In the genomic region with DNA sequence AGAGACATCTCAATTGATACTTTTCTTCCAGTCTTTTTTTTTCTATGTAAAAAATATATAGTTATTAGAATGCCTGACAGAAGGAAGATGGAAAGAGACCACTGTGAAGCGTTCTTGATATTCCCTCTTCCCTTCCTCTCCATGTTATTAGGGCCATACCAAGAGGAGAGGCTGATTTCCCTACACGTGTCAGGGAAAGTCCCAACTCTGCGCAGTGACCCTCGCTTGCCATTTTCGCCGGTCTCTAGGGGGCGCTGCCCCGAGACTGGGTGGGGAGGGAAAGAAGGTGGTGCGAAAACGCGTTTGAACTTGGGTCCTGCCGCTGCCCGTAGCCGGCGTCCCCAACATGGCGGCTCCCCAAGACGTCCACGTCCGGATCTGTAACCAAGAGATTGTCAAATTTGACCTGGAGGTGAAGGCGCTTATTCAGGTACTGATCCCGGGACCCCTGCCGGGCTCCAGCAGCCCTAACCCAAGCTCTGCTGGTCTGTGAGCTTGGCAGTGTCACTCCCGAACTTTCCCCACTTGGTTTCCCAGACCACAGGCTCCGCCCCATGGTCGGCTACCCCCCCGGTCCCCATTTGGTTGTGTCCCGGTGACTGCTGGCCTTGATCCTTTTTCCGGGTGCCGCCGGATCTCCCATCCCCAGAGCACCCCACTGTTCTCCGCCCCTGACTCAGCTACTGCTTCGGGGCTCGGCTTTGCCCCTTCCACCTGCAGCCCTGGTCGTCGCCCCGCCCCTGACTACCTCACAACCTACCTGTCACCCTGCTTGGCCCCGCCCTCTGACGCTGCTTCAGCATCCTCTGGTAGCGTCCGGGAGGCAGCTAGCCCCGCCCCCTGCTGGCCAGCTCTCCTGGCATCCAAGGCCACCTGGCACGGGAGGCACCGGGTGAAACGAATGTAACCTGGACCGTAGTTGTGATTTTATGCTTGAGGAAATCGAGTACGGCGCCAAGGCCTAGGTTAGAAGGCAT, we compare ENCODE assay signal across 1 cellular context.
TF ChIP-seq lines count a peak whose summit lies in the region.

A gene with protein sequence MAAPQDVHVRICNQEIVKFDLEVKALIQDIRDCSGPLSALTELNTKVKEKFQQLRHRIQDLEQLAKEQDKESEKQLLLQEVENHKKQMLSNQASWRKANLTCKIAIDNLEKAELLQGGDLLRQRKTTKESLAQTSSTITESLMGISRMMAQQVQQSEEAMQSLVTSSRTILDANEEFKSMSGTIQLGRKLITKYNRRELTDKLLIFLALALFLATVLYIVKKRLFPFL (plus strand): TSS at position 332 of the 977 bp plus-strand sequence. CDS start 15 bp downstream, at position 347.

TF ChIP-seq in K562, 482 proteins besides CTCF, POLR2A, EP300 and RAD21 (continued from another document and continues in another):
- TF ChIP-seq, protein P1, sequence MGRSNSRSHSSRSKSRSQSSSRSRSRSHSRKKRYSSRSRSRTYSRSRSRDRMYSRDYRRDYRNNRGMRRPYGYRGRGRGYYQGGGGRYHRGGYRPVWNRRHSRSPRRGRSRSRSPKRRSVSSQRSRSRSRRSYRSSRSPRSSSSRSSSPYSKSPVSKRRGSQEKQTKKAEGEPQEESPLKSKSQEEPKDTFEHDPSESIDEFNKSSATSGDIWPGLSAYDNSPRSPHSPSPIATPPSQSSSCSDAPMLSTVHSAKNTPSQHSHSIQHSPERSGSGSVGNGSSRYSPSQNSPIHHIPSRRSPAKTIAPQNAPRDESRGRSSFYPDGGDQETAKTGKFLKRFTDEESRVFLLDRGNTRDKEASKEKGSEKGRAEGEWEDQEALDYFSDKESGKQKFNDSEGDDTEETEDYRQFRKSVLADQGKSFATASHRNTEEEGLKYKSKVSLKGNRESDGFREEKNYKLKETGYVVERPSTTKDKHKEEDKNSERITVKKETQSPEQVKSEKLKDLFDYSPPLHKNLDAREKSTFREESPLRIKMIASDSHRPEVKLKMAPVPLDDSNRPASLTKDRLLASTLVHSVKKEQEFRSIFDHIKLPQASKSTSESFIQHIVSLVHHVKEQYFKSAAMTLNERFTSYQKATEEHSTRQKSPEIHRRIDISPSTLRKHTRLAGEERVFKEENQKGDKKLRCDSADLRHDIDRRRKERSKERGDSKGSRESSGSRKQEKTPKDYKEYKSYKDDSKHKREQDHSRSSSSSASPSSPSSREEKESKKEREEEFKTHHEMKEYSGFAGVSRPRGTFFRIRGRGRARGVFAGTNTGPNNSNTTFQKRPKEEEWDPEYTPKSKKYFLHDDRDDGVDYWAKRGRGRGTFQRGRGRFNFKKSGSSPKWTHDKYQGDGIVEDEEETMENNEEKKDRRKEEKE (IDR thresholded peaks at IDR 0.05; ENCODE audit: borderline replicate concordance in 1 of 2, control insufficient read depth in 1 of 2, low read depth in 2 of 2, low read length in 1 of 2): no peak
- peak; percentile 92 for TF ChIP-seq HDAC2 (IDR thresholded peaks at IDR 0.05)
- TF ChIP-seq, protein P2, sequence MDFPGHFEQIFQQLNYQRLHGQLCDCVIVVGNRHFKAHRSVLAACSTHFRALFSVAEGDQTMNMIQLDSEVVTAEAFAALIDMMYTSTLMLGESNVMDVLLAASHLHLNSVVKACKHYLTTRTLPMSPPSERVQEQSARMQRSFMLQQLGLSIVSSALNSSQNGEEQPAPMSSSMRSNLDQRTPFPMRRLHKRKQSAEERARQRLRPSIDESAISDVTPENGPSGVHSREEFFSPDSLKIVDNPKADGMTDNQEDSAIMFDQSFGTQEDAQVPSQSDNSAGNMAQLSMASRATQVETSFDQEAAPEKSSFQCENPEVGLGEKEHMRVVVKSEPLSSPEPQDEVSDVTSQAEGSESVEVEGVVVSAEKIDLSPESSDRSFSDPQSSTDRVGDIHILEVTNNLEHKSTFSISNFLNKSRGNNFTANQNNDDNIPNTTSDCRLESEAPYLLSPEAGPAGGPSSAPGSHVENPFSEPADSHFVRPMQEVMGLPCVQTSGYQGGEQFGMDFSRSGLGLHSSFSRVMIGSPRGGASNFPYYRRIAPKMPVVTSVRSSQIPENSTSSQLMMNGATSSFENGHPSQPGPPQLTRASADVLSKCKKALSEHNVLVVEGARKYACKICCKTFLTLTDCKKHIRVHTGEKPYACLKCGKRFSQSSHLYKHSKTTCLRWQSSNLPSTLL (IDR thresholded peaks at IDR 0.05): no peak
- no peak for TF ChIP-seq GTF2F1 (IDR thresholded peaks at IDR 0.05; ENCODE audit: low read depth, low read length)
- TF ChIP-seq GTF2A2 (tag; IDR thresholded peaks at IDR 0.05): no peak
- TF ChIP-seq SMAD2 (IDR thresholded peaks at IDR 0.05; ENCODE audit: low read depth, low read length): no peak
- TF ChIP-seq, protein P3, sequence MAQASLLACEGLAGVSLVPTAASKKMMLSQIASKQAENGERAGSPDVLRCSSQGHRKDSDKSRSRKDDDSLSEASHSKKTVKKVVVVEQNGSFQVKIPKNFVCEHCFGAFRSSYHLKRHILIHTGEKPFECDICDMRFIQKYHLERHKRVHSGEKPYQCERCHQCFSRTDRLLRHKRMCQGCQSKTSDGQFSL (CRISPR knock-in tag; IDR thresholded peaks at IDR 0.05): peak; percentile 92
- TF ChIP-seq, protein P3 (tag; IDR thresholded peaks at IDR 0.05): peak in 1 of 2 experiments; percentile 83; a peak in 1 of 4 replicates
- no peak for TF ChIP-seq ZNF431 (CRISPR knock-in tag; IDR thresholded peaks at IDR 0.05)
- TF ChIP-seq CBX8 (IDR thresholded peaks at IDR 0.05; ENCODE audit: borderline replicate concordance, extremely low read depth, low read depth, low read length, poor library complexity, severe bottlenecking): no peak
- peak; percentile 80 for TF ChIP-seq CXXC5 (CRISPR knock-in tag; IDR thresholded peaks at IDR 0.05)
- TF ChIP-seq, protein P4, sequence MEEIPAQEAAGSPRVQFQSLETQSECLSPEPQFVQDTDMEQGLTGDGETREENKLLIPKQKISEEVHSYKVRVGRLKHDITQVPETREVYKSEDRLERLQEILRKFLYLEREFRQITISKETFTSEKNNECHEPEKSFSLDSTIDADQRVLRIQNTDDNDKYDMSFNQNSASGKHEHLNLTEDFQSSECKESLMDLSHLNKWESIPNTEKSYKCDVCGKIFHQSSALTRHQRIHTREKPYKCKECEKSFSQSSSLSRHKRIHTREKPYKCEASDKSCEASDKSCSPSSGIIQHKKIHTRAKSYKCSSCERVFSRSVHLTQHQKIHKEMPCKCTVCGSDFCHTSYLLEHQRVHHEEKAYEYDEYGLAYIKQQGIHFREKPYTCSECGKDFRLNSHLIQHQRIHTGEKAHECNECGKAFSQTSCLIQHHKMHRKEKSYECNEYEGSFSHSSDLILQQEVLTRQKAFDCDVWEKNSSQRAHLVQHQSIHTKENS (CRISPR knock-in tag; IDR thresholded peaks at IDR 0.05): no peak
- TF ChIP-seq SP1 (CRISPR knock-in tag; IDR thresholded peaks at IDR 0.05): peak; percentile 78
- TF ChIP-seq GABPA (tag; conservative IDR thresholded peaks at IDR 0.05; ENCODE audit: low read depth): peak; percentile 62
- TF ChIP-seq MYBL2 (IDR thresholded peaks at IDR 0.05; ENCODE audit: low read depth): no peak
- no peak for TF ChIP-seq MYBL2 (CRISPR knock-in tag; IDR thresholded peaks at IDR 0.05; ENCODE audit: borderline replicate concordance)
- TF ChIP-seq ZNF668 (CRISPR knock-in tag; IDR thresholded peaks at IDR 0.05): no peak
- no peak for TF ChIP-seq KAT7 (CRISPR knock-in tag; IDR thresholded peaks at IDR 0.05; ENCODE audit: borderline replicate concordance)
- no peak for TF ChIP-seq BRD4 (IDR thresholded peaks at IDR 0.05)
- peak; percentile 79 for TF ChIP-seq KDM5B (IDR thresholded peaks at IDR 0.05; ENCODE audit: insufficient replicate concordance, low read depth, low read length)
- TF ChIP-seq PHF21A (IDR thresholded peaks at IDR 0.05; ENCODE audit: borderline replicate concordance, low read depth): no peak
- TF ChIP-seq, protein P5, sequence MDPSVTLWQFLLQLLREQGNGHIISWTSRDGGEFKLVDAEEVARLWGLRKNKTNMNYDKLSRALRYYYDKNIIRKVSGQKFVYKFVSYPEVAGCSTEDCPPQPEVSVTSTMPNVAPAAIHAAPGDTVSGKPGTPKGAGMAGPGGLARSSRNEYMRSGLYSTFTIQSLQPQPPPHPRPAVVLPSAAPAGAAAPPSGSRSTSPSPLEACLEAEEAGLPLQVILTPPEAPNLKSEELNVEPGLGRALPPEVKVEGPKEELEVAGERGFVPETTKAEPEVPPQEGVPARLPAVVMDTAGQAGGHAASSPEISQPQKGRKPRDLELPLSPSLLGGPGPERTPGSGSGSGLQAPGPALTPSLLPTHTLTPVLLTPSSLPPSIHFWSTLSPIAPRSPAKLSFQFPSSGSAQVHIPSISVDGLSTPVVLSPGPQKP (CRISPR knock-in tag; IDR thresholded peaks at IDR 0.05): no peak
- TF ChIP-seq RNF2 (IDR thresholded peaks at IDR 0.05): peak; percentile 78; the same call in 1 of the 2 replicates
- no peak for TF ChIP-seq PCBP2 (IDR thresholded peaks at IDR 0.05; ENCODE audit: low read depth, low read length, poor library complexity, severe bottlenecking)
- TF ChIP-seq CTBP1 (IDR thresholded peaks at IDR 0.05; ENCODE audit: borderline replicate concordance): peak; percentile 97
- TF ChIP-seq HOXB6 (CRISPR knock-in tag; IDR thresholded peaks at IDR 0.05; ENCODE audit: borderline replicate concordance): no peak
- TF ChIP-seq, protein P6, sequence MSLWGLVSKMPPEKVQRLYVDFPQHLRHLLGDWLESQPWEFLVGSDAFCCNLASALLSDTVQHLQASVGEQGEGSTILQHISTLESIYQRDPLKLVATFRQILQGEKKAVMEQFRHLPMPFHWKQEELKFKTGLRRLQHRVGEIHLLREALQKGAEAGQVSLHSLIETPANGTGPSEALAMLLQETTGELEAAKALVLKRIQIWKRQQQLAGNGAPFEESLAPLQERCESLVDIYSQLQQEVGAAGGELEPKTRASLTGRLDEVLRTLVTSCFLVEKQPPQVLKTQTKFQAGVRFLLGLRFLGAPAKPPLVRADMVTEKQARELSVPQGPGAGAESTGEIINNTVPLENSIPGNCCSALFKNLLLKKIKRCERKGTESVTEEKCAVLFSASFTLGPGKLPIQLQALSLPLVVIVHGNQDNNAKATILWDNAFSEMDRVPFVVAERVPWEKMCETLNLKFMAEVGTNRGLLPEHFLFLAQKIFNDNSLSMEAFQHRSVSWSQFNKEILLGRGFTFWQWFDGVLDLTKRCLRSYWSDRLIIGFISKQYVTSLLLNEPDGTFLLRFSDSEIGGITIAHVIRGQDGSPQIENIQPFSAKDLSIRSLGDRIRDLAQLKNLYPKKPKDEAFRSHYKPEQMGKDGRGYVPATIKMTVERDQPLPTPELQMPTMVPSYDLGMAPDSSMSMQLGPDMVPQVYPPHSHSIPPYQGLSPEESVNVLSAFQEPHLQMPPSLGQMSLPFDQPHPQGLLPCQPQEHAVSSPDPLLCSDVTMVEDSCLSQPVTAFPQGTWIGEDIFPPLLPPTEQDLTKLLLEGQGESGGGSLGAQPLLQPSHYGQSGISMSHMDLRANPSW (CRISPR knock-in tag; IDR thresholded peaks at IDR 0.05): no peak
- TF ChIP-seq, protein P7, sequence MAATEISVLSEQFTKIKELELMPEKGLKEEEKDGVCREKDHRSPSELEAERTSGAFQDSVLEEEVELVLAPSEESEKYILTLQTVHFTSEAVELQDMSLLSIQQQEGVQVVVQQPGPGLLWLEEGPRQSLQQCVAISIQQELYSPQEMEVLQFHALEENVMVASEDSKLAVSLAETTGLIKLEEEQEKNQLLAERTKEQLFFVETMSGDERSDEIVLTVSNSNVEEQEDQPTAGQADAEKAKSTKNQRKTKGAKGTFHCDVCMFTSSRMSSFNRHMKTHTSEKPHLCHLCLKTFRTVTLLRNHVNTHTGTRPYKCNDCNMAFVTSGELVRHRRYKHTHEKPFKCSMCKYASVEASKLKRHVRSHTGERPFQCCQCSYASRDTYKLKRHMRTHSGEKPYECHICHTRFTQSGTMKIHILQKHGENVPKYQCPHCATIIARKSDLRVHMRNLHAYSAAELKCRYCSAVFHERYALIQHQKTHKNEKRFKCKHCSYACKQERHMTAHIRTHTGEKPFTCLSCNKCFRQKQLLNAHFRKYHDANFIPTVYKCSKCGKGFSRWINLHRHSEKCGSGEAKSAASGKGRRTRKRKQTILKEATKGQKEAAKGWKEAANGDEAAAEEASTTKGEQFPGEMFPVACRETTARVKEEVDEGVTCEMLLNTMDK (IDR thresholded peaks at IDR 0.05; ENCODE audit: borderline replicate concordance, insufficient read depth, low read depth, low read length, poor library complexity, severe bottlenecking): peak; percentile 89
- peak; percentile 63 to 97; a peak in 3 of 4 replicates for TF ChIP-seq MAZ (CRISPR knock-in tag; conservative IDR thresholded peaks at IDR 0.05 in 1 of 2, IDR thresholded peaks at IDR 0.05 in 1 of 2)
- TF ChIP-seq NFIC (IDR thresholded peaks at IDR 0.05): no peak
- TF ChIP-seq, protein P8, sequence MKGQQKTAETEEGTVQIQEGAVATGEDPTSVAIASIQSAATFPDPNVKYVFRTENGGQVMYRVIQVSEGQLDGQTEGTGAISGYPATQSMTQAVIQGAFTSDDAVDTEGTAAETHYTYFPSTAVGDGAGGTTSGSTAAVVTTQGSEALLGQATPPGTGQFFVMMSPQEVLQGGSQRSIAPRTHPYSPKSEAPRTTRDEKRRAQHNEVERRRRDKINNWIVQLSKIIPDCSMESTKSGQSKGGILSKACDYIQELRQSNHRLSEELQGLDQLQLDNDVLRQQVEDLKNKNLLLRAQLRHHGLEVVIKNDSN (CRISPR knock-in tag; IDR thresholded peaks at IDR 0.05): no peak
- peak; percentile 37; the same call in 1 of the 2 replicates for TF ChIP-seq JUN (IDR thresholded peaks at IDR 0.05; ENCODE audit: borderline replicate concordance, low read depth, low read length)
- TF ChIP-seq JUN (CRISPR knock-in tag; IDR thresholded peaks at IDR 0.05; ENCODE audit: borderline replicate concordance): no peak
- TF ChIP-seq, protein P9, sequence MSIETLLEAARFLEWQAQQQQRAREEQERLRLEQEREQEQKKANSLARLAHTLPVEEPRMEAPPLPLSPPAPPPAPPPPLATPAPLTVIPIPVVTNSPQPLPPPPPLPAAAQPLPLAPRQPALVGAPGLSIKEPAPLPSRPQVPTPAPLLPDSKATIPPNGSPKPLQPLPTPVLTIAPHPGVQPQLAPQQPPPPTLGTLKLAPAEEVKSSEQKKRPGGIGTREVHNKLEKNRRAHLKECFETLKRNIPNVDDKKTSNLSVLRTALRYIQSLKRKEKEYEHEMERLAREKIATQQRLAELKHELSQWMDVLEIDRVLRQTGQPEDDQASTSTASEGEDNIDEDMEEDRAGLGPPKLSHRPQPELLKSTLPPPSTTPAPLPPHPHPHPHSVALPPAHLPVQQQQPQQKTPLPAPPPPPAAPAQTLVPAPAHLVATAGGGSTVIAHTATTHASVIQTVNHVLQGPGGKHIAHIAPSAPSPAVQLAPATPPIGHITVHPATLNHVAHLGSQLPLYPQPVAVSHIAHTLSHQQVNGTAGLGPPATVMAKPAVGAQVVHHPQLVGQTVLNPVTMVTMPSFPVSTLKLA (conservative IDR thresholded peaks at IDR 0.05): peak; percentile 83 to 89
- no peak; a peak in 1 of 4 replicates for TF ChIP-seq NONO (IDR thresholded peaks at IDR 0.05; ENCODE audit: low read depth in 2 of 2, low read length in 1 of 2)
- TF ChIP-seq HCFC1 (IDR thresholded peaks at IDR 0.05; ENCODE audit: low read depth, low read length): peak; percentile 82
- TF ChIP-seq BHLHE40 (IDR thresholded peaks at IDR 0.05; ENCODE audit: low read length): peak; percentile 81
